ENCODE assay signal across 34 cellular contexts in genomic region chrX:54173791-54174190, GRCh38.
"Had no signal": no experiment of that assay in that cellular context is flagged by ENCODE, and none has a peak within 500 bp of the region (broad histone marks: within the 10 kb centered on the region; RNA-seq: fewer than 3 reads in every experiment).

No MANE protein-coding gene starts in this region.

- H3K4me3 ChIP-seq: MG63 had no signal

- H3K27me3 ChIP-seq: MG63 had no signal

- DNase-seq: Karpas-422, Kasumi-1, MG63, MM.1S, MV-4-11, NCI-H1048, NCI-H1092, NCI-H1092 treated with DMSO at 0.1 percent for 48 hours, NCI-H1105, NCI-H1105 treated with DMSO at 0.1 percent for 48 hours, NCI-H1417, NCI-H1417 treated with DMSO at 0.1 percent for 48 hours, NCI-H1436, NCI-H1436 treated with DMSO at 0.1 percent for 48 hours, NCI-H146, NCI-H1694, NCI-H1694 treated with DMSO at 0.1 percent for 48 hours, NCI-H187, NCI-H187 treated with DMSO at 0.1 percent for 48 hours, NCI-H1930, NCI-H2029, NCI-H2029 treated with DMSO at 0.1 percent for 48 hours, NCI-H2081, NCI-H2081 treated with DMSO at 0.1 percent for 48 hours, NCI-H2107, NCI-H2171, NCI-H2171 treated with DMSO at 0.1 percent for 48 hours, NCI-H2227 treated with DMSO at 0.1 percent for 48 hours, NCI-H226, NCI-H345, NCI-H446, NCI-H446 treated with DMSO at 0.1 percent for 48 hours, NCI-H510A, NCI-H510A treated with DMSO at 0.1 percent for 48 hours had no signal

- H3K9me3 ChIP-seq: MG63 had no signal
